Comparison of ENCODE assay signal across 26 cellular contexts in the genomic region with DNA sequence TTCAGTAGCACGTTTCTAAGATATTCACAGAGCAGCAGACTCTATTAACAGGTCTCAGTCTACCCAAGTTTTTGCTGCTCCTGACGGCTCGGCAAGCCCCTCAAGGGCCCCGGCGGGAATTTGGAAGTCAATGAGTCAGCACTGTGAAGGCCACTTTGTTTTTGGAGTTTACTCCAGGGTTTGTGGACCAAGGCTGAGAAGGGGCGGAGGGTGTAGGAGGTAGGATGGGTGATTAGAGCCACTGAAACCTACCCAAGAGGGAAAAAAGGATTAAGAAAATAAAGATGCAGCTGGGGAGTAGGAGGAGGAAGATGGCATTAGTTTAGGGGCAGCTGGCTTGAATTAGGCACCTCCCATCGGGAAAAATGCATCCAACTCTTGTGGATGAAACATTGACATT.
A peak's percentile ranks its signal among the peaks of the same experiment; 100 is the strongest.
DNase-seq lines count a peak whose midpoint lies in the region; ATAC-seq and TF ChIP-seq lines count a peak whose summit lies in the region.
"Had no signal": no experiment of that assay in that cellular context is flagged by ENCODE, and none has a peak within 500 bp of the region (broad histone marks: within the 10 kb centered on the region; RNA-seq: fewer than 3 reads in every experiment).

No MANE protein-coding gene starts in this region.

- 83 to 94% methylated on average over 3 to 7 of the region's 7 CpGs for WGBS in endodermal cell (ENCODE audit: insufficient coverage in 1 of 2, insufficient read length in 1 of 2), 2 experiments
- WGBS in stomach, 5 donors = 83 to 94% (median 88%) methylated on average over 7 of the region's 7 CpGs

- H3K4me2 ChIP-seq in neural cell (ENCODE audit: low read length) = no peak overlapping the region

- no peak for TF ChIP-seq EP300 in neural cell (conservative IDR thresholded peaks at IDR 0.05; ENCODE audit: poor library complexity, severe bottlenecking)
- TF ChIP-seq EP300 in stomach (IDR thresholded peaks at IDR 0.05) = no peak

- H3K27me3 ChIP-seq in endodermal cell (ENCODE audit: control insufficient read depth, insufficient read depth, low read length, poor library complexity, severe bottlenecking) = no peaks in the 10 kb centered on the region
- H3K27me3 ChIP-seq in neural cell (ENCODE audit: insufficient read depth, low read depth, low read length) = no peaks in the 10 kb centered on the region
- no peaks in the 10 kb centered on the region for H3K27me3 ChIP-seq in stomach
- H3K27me3 ChIP-seq: brain microvascular endothelial cell, colonic mucosa, foreskin keratinocyte, vagina had no signal

- TF ChIP-seq CTCF in C4-2B (conservative IDR thresholded peaks at IDR 0.05) = no peak
- no peak for TF ChIP-seq CTCF in endodermal cell (conservative IDR thresholded peaks at IDR 0.05)
- no peak for TF ChIP-seq CTCF in neural cell (IDR thresholded peaks at IDR 0.05; ENCODE audit: poor library complexity, severe bottlenecking)
- TF ChIP-seq CTCF in stomach (IDR thresholded peaks at IDR 0.05) = no peak

- H3K27ac ChIP-seq in C4-2B (peak overlapping the region; percentile 8; the same call in 1 of the 2 replicates), endodermal cell (ENCODE audit: low read depth, low read length) (no peak overlapping the region), neural cell (ENCODE audit: low read length) (peak overlapping the region; percentile 76), stomach (no peak overlapping the region)
- H3K27ac ChIP-seq: foreskin keratinocyte, thoracic aorta had no signal

- no peak overlapping the region for H2AFZ ChIP-seq in neural cell (ENCODE audit: low read depth, low read length)

- H3K4me3 ChIP-seq in endodermal cell (ENCODE audit: low read length) (no peak overlapping the region), neural cell (ENCODE audit: low read length) (no peak overlapping the region), stomach (no peak overlapping the region)
- H3K4me3 ChIP-seq: colonic mucosa, lung, thoracic aorta, vagina had no signal

- no peak overlapping the region for H3K9ac ChIP-seq in endodermal cell (ENCODE audit: extremely low read depth, low read length, poor library complexity, severe bottlenecking)
- H3K9ac ChIP-seq in neural cell (ENCODE audit: low read length) = peak overlapping the region; percentile 40

- H3K9me3 ChIP-seq in T-helper 17 cell (ENCODE audit: control insufficient read depth, low read length, poor library complexity, severe bottlenecking) (no peaks in the 10 kb centered on the region), endodermal cell (ENCODE audit: control insufficient read depth, low read length) (no peaks in the 10 kb centered on the region), neural cell (ENCODE audit: low read length) (no peaks in the 10 kb centered on the region), stomach (no peaks in the 10 kb centered on the region)
- H3K9me3 ChIP-seq: colonic mucosa, thoracic aorta, vagina had no signal

- H3K27ac Mint-ChIP-seq in T-helper 17 cell (peak overlapping the region; percentile 37), endodermal cell (peak overlapping the region; percentile 41)
- H3K27ac Mint-ChIP-seq: activated B cell treated with CpG ODN at 0.5 μM for 24 hours; CD8-positive, alpha-beta T cell had no signal

- H3K9me2 ChIP-seq in neural cell (ENCODE audit: insufficient read depth, low read length) = no peaks in the 10 kb centered on the region

- H3K4me1 Mint-ChIP-seq in T-helper 17 cell (no peaks in the 10 kb centered on the region), endodermal cell (peaks cover 64% of the 10 kb centered on the region)
- H3K4me1 Mint-ChIP-seq: activated B cell treated with CpG ODN at 0.5 μM for 24 hours had no signal

- peaks cover 25% of the 10 kb centered on the region for H3K4me1 ChIP-seq in endodermal cell (ENCODE audit: control insufficient read depth, insufficient read depth, low read length)
- peaks cover 0 to 30% (median 17%) of the 10 kb centered on the region in 4 donors for H3K4me1 ChIP-seq in stomach
- H3K4me1 ChIP-seq: colonic mucosa had no signal

- H3K9me3 Mint-ChIP-seq in endodermal cell = no peaks in the 10 kb centered on the region
- H3K9me3 Mint-ChIP-seq: activated B cell treated with CpG ODN at 0.5 μM for 24 hours; activated T-cell treated with anti-CD3 and anti-CD28 coated beads, Interleukin-2, amount 50 U/mL, for 4 hours; CD8-positive, alpha-beta T cell had no signal

- ATAC-seq in T-helper 17 cell (no peak), GM18858 (IDR thresholded peaks at IDR 0.05; ENCODE audit: unreplicated experiment) (no peak)
- ATAC-seq: activated T-cell treated with anti-CD3 and anti-CD28 coated beads, Interleukin-2, amount 50 U/mL, for 4 hours; CD8-positive, alpha-beta T cell had no signal

- no peak for TF ChIP-seq POLR2A in stomach (IDR thresholded peaks at IDR 0.05)

- H3K27me3 Mint-ChIP-seq in T-helper 17 cell (peaks cover 63% of the 10 kb centered on the region), endodermal cell (ENCODE audit: insufficient read depth) (no peaks in the 10 kb centered on the region)

- intact Hi-C loops in stomach (cut with DNase I; ENCODE audit: low total_unique reads) = no loop called here

- H3K4me3 Mint-ChIP-seq in T-helper 17 cell = no peak overlapping the region
- no peak overlapping the region for H3K4me3 Mint-ChIP-seq in endodermal cell
- H3K4me3 Mint-ChIP-seq: activated B cell treated with CpG ODN at 0.5 μM for 24 hours; activated T-cell treated with anti-CD3 and anti-CD28 coated beads, Interleukin-2, amount 50 U/mL, for 4 hours; CD8-positive, alpha-beta T cell had no signal

- TF ChIP-seq RAD21 in neural cell (conservative IDR thresholded peaks at IDR 0.05) = no peak

- peaks cover 3% of the 10 kb centered on the region for H3F3A ChIP-seq in neural cell (ENCODE audit: insufficient read depth, low read length, poor library complexity, severe bottlenecking)

- DNase-seq in T-helper 17 cell (no peak), endodermal cell (no peak), globus pallidus (ENCODE audit: low spot score) (no peak), NCI-H1092 (lab: John Stamatoyannopoulos, UW) (no peak), stomach (no peak)
- DNase-seq: activated B cell treated with CpG ODN at 0.5 μM for 24 hours; activated CD4-positive, alpha-beta T cell treated with anti-CD3 and anti-CD28 coated beads, Interleukin-2, amount 50 U/mL, for 1 hour; activated T-cell treated with anti-CD3 and anti-CD28 coated beads, Interleukin-2, amount 50 U/mL, for 4 hours; AML-193; brain microvascular endothelial cell; CD8-positive, alpha-beta T cell; effector memory CD4-positive, alpha-beta T cell; erythroblast; foreskin keratinocyte; NCI-H1048; NCI-H187; NCI-H2171; SIG-M5; stimulated activated naive CD4-positive, alpha-beta T cell treated with Interleukin-2 at 50 U/mL for 16 hours had no signal

- no peaks in the 10 kb centered on the region for H3K79me2 ChIP-seq in neural cell (replicated peaks; ENCODE audit: insufficient read depth, low read length)

- H3K36me3 ChIP-seq in endodermal cell (ENCODE audit: control insufficient read depth, insufficient read depth, low read length) = no peaks in the 10 kb centered on the region
- H3K36me3 ChIP-seq in neural cell (ENCODE audit: insufficient read depth, low read length) = no peaks in the 10 kb centered on the region
- no peaks in the 10 kb centered on the region for H3K36me3 ChIP-seq in stomach
- H3K36me3 ChIP-seq: brain microvascular endothelial cell, colonic mucosa, thoracic aorta, vagina had no signal

- no peaks in the 10 kb centered on the region for H4K20me1 ChIP-seq in neural cell (ENCODE audit: insufficient read depth)

- H3K36me3 Mint-ChIP-seq in T-helper 17 cell (ENCODE audit: low read depth) (peaks cover 2% of the 10 kb centered on the region), endodermal cell (ENCODE audit: low read depth) (no peaks in the 10 kb centered on the region)
- H3K36me3 Mint-ChIP-seq: CD8-positive, alpha-beta T cell had no signal

TF ChIP-seq in neural cell, 6 proteins besides CTCF, POLR2A, EP300 and RAD21:
- no peak for TF ChIP-seq MXI1 (conservative IDR thresholded peaks at IDR 0.05; ENCODE audit: poor library complexity, severe bottlenecking)

Comparison
In these comparisons a context has a peak if more than half of its experiments do, and no peak if none do; other contexts are left out.
1. H3K27ac ChIP-seq: peak in C4-2B (single experiment) and neural cell (single experiment); none in endodermal cell (single experiment) and stomach (0 of 5).